Comparison of ENCODE assay signal across 26 cellular contexts in genomic region chr11:84372366-84372765, GRCh38.
DNase-seq lines count a peak whose midpoint lies in the region; ATAC-seq and TF ChIP-seq lines count a peak whose summit lies in the region.
"Had no signal": no experiment of that assay in that cellular context is flagged by ENCODE, and none has a peak within 500 bp of the region (broad histone marks: within the 10 kb centered on the region; RNA-seq: fewer than 3 reads in every experiment).

No MANE protein-coding gene starts in this region.

- H4K20me1 ChIP-seq in SK-N-SH (ENCODE audit: insufficient read depth) = no peaks in the 10 kb centered on the region
- H4K20me1 ChIP-seq in osteoblast (ENCODE audit: insufficient read depth, low read length) = no peaks in the 10 kb centered on the region
- H4K20me1 ChIP-seq: BLaER1 had no signal

- no peaks in the 10 kb centered on the region for H3K27me3 ChIP-seq in SK-N-SH (ENCODE audit: insufficient read depth)
- no peaks in the 10 kb centered on the region for H3K27me3 ChIP-seq in osteoblast (ENCODE audit: insufficient read depth, low read length)
- no peaks in the 10 kb centered on the region for H3K27me3 ChIP-seq in left lung
- H3K27me3 ChIP-seq: BE2C, BLaER1 had no signal

- H3K27ac Mint-ChIP-seq in WTC11 = peak overlapping the region; percentile 5; the same call in 1 of the 2 replicates
- no peak overlapping the region for H3K27ac Mint-ChIP-seq in activated naive CD8-positive, alpha-beta T cell treated with anti-CD3 and anti-CD28 coated beads for 36 hours
- H3K27ac Mint-ChIP-seq: CD14-positive monocyte; CD4-positive, alpha-beta memory T cell; CD4-positive, CD25-positive, alpha-beta regulatory T cell; CD8-positive, alpha-beta memory T cell had no signal

- H3K36me3 Mint-ChIP-seq in WTC11 = no peaks in the 10 kb centered on the region
- H3K36me3 Mint-ChIP-seq in activated naive CD8-positive, alpha-beta T cell treated with anti-CD3 and anti-CD28 coated beads for 36 hours = no peaks in the 10 kb centered on the region
- H3K36me3 Mint-ChIP-seq: CD14-positive monocyte; CD4-positive, alpha-beta memory T cell; CD4-positive, CD25-positive, alpha-beta regulatory T cell; CD8-positive, alpha-beta memory T cell had no signal

- no peak for TF ChIP-seq RAD21 in SK-N-SH (IDR thresholded peaks at IDR 0.05; ENCODE audit: low read length)

- POLR2A ChIA-PET in SK-N-SH (lab: Yijun Ruan, JAX) (no interaction called here), WTC11 (lab: Charles Lee) (no interaction called here)

- H3K4me3 Mint-ChIP-seq in WTC11 = no peak overlapping the region
- H3K4me3 Mint-ChIP-seq in activated naive CD8-positive, alpha-beta T cell treated with anti-CD3 and anti-CD28 coated beads for 36 hours = no peak overlapping the region
- H3K4me3 Mint-ChIP-seq: CD14-positive monocyte; CD4-positive, alpha-beta memory T cell; CD4-positive, CD25-positive, alpha-beta regulatory T cell; CD8-positive, alpha-beta memory T cell had no signal

- ATAC-seq in WTC11 (no peak), left lung (no peak)
- ATAC-seq: GM12878 had no signal

- peaks cover 4% of the 10 kb centered on the region; the same call in 1 of the 2 replicates for H3K4me1 Mint-ChIP-seq in WTC11
- H3K4me1 Mint-ChIP-seq in activated naive CD8-positive, alpha-beta T cell treated with anti-CD3 and anti-CD28 coated beads for 36 hours = no peaks in the 10 kb centered on the region
- H3K4me1 Mint-ChIP-seq: CD14-positive monocyte; CD4-positive, alpha-beta memory T cell; CD4-positive, CD25-positive, alpha-beta regulatory T cell; CD8-positive, alpha-beta memory T cell had no signal

- H3K36me3 ChIP-seq in SK-N-SH (replicated peaks in 1 of 2; ENCODE audit: control insufficient read depth in 1 of 2, insufficient read depth in 2 of 2, low read length in 1 of 2) (no peaks in the 10 kb centered on the region), osteoblast (ENCODE audit: insufficient read depth, low read length) (no peaks in the 10 kb centered on the region), left lung (no peaks in the 10 kb centered on the region)
- H3K36me3 ChIP-seq: BE2C, BLaER1 had no signal

- no peaks in the 10 kb centered on the region for H3K9me3 Mint-ChIP-seq in WTC11
- H3K9me3 Mint-ChIP-seq in activated naive CD8-positive, alpha-beta T cell treated with anti-CD3 and anti-CD28 coated beads for 36 hours = peaks cover 3% of the 10 kb centered on the region

- H3F3A ChIP-seq in SK-N-SH (replicated peaks; ENCODE audit: insufficient read depth) = no peaks in the 10 kb centered on the region

- H2AFZ ChIP-seq in SK-N-SH (ENCODE audit: low read depth) (no peak overlapping the region), osteoblast (ENCODE audit: low read length) (no peak overlapping the region)

- TF ChIP-seq EP300 in SK-N-SH (IDR thresholded peaks at IDR 0.05; ENCODE audit: borderline replicate concordance in 1 of 2, low read depth in 1 of 2, low read length in 1 of 2) = no peak

- H3K4me1 ChIP-seq in SK-N-SH (ENCODE audit: control insufficient read depth in 1 of 2, insufficient read depth in 2 of 2, low read depth in 1 of 2, low read length in 1 of 2) (no peaks in the 10 kb centered on the region; a peak in 1 of 4 replicates), osteoblast (ENCODE audit: insufficient read depth, low read length) (no peaks in the 10 kb centered on the region), left lung (no peaks in the 10 kb centered on the region)
- H3K4me1 ChIP-seq: BE2C, BLaER1 had no signal

- DNase-seq in SK-N-SH (no peak), WTC11 (ENCODE audit: low spot score) (no peak), fibroblast of peridontal ligament (ENCODE audit: extremely low read depth) (peak; percentile 17), osteoblast (ENCODE audit: insufficient read length, low spot score, missing footprints) (peak; percentile 13), activated T-cell treated with anti-CD3 and anti-CD28 coated beads for 4 hours (no peak), nucleus accumbens (lab: John Stamatoyannopoulos, UW) (no peak), left lung (no peak)
- DNase-seq in activated naive CD8-positive, alpha-beta T cell treated with anti-CD3 and anti-CD28 coated beads for 36 hours = no peak
- DNase-seq: 8988T; ACHN; BE2C; C1 segment of cervical spinal cord; CD4-positive, alpha-beta memory T cell; CD4-positive, CD25-positive, alpha-beta regulatory T cell; CD8-positive, alpha-beta memory T cell; COR-L47; DMS 273 treated with DMSO at 0.1 percent for 48 hours; DMS153; DMS53; DMS79; DND-41; EL; GDM1 had no signal

- TF ChIP-seq CTCF in SK-N-SH (IDR thresholded peaks at IDR 0.05) (no peak), WTC11 (IDR thresholded peaks at IDR 0.05) (no peak), osteoblast (IDR thresholded peaks at IDR 0.05; ENCODE audit: extremely low read depth, low read depth, low read length) (no peak), left lung (IDR thresholded peaks at IDR 0.05) (no peak)

- H3K27ac ChIP-seq in SK-N-SH (ENCODE audit: low read depth in 2 of 2, low read length in 1 of 2) = peak overlapping the region in 1 of 2 experiments; percentile 51; a peak in 2 of 4 replicates
- no peak overlapping the region for H3K27ac ChIP-seq in osteoblast (ENCODE audit: low read depth, low read length)
- no peak overlapping the region for H3K27ac ChIP-seq in left lung
- H3K27ac ChIP-seq: BLaER1 had no signal

- H3K9ac ChIP-seq in SK-N-SH = no peak overlapping the region
- H3K9ac ChIP-seq: BLaER1 had no signal

- intact Hi-C loops in left lung (cut with DNase I) = no loop called here

- no peak overlapping the region for H3K4me2 ChIP-seq in SK-N-SH
- H3K4me2 ChIP-seq in osteoblast (ENCODE audit: insufficient read depth, low read length) = no peak overlapping the region
- H3K4me2 ChIP-seq: BLaER1 had no signal

- WGBS in SK-N-SH (ENCODE audit: low lambda C conversion rate) = 14% methylated on average over 2 of the region's 2 CpGs

- CTCF ChIA-PET in SK-N-SH (lab: Yijun Ruan, JAX) (interaction anchor here (0.7 to 4.5 kb wide), 6 partner anchors 11 to 545 kb away, joined by 3 to 18 read pairs (median 3); no protein-coding TSS in a partner anchor), WTC11 (lab: Charles Lee) (interaction anchor here (0.7 kb wide), 1 partner anchor 536 kb away, joined by 3 read pairs; no protein-coding TSS in a partner anchor)

- no peaks in the 10 kb centered on the region for H3K9me3 ChIP-seq in SK-N-SH
- H3K9me3 ChIP-seq in osteoblast (ENCODE audit: low read depth, low read length) = no peaks in the 10 kb centered on the region
- no peaks in the 10 kb centered on the region for H3K9me3 ChIP-seq in left lung
- H3K9me3 ChIP-seq: BE2C, BLaER1 had no signal

- H3K4me3 ChIP-seq in SK-N-SH (ENCODE audit: low read depth in 2 of 2, low read length in 1 of 2) (no peak overlapping the region), osteoblast (ENCODE audit: insufficient read depth, low read length) (no peak overlapping the region), left lung (no peak overlapping the region)
- H3K4me3 ChIP-seq: BLaER1, GM12878 had no signal

- no peaks in the 10 kb centered on the region for H3K27me3 Mint-ChIP-seq in WTC11 (ENCODE audit: low read depth)
- no peaks in the 10 kb centered on the region for H3K27me3 Mint-ChIP-seq in activated naive CD8-positive, alpha-beta T cell treated with anti-CD3 and anti-CD28 coated beads for 36 hours
- H3K27me3 Mint-ChIP-seq: CD4-positive, alpha-beta memory T cell; CD4-positive, CD25-positive, alpha-beta regulatory T cell; CD8-positive, alpha-beta memory T cell had no signal

- H3K9me2 ChIP-seq in SK-N-SH = 0 out of 2 replicates have a peak, but pooled peaks cover 3% of the 10 kb centered on the region

- H3K79me2 ChIP-seq in SK-N-SH (ENCODE audit: insufficient read depth) (no peaks in the 10 kb centered on the region), osteoblast (ENCODE audit: insufficient read depth, low read length) (no peaks in the 10 kb centered on the region)

TF ChIP-seq in SK-N-SH, 30 proteins besides CTCF, POLR2A, EP300 and RAD21 (continues in another document):
- TF ChIP-seq SMC3 (IDR thresholded peaks at IDR 0.05; ENCODE audit: low read depth, low read length) (no peak), ZBTB33 (IDR thresholded peaks at IDR 0.05; ENCODE audit: borderline replicate concordance, low read depth) (no peak), TCF12 (IDR thresholded peaks at IDR 0.05) (peak; percentile 22; the same call in 1 of the 2 replicates), MEF2A (IDR thresholded peaks at IDR 0.05; ENCODE audit: borderline replicate concordance, low read depth) (no peak)

TF ChIP-seq in WTC11, 78 proteins besides CTCF, POLR2A, EP300 and RAD21:
- no peak for TF ChIP-seq CREB1 (CRISPR knock-in tag; IDR thresholded peaks at IDR 0.05)
- TF ChIP-seq NR1H2 (CRISPR knock-in tag; IDR thresholded peaks at IDR 0.05) = no peak
- no peak for TF ChIP-seq FOXP1 (CRISPR knock-in tag; IDR thresholded peaks at IDR 0.05; ENCODE audit: borderline replicate concordance)
- no peak for TF ChIP-seq ZNF425 (CRISPR knock-in tag; conservative IDR thresholded peaks at IDR 0.05)
- no peak for TF ChIP-seq FOXJ3 (CRISPR knock-in tag; IDR thresholded peaks at IDR 0.05; ENCODE audit: borderline replicate concordance)
- TF ChIP-seq NFATC4 (CRISPR knock-in tag; IDR thresholded peaks at IDR 0.05) = no peak
- no peak for TF ChIP-seq MYBL2 (CRISPR knock-in tag; IDR thresholded peaks at IDR 0.05)
- TF ChIP-seq SMAD4 (CRISPR knock-in tag; IDR thresholded peaks at IDR 0.05) = no peak
- no peak for TF ChIP-seq RORB (CRISPR knock-in tag; IDR thresholded peaks at IDR 0.05)
- TF ChIP-seq JUN (CRISPR knock-in tag; IDR thresholded peaks at IDR 0.05) = no peak
- TF ChIP-seq RELA (CRISPR knock-in tag; IDR thresholded peaks at IDR 0.05; ENCODE audit: borderline replicate concordance) = no peak
- TF ChIP-seq ZNF423 (CRISPR knock-in tag; IDR thresholded peaks at IDR 0.05) = no peak
- TF ChIP-seq OVOL2 (CRISPR knock-in tag; IDR thresholded peaks at IDR 0.05; ENCODE audit: borderline replicate concordance) = no peak
- TF ChIP-seq ATF1 (CRISPR knock-in tag; IDR thresholded peaks at IDR 0.05) = no peak
- TF ChIP-seq TP53 (CRISPR knock-in tag; IDR thresholded peaks at IDR 0.05) = no peak

Comparison
In these comparisons a context has a peak if more than half of its experiments do, and no peak if none do; other contexts are left out.
1. DNase-seq: peak in fibroblast of peridontal ligament (single experiment) and osteoblast (single experiment); none in SK-N-SH (single experiment), WTC11 (single experiment), activated T-cell treated with anti-CD3 and anti-CD28 coated beads for 4 hours (single experiment), nucleus accumbens (0 of 56), left lung (0 of 2) and activated naive CD8-positive, alpha-beta T cell treated with anti-CD3 and anti-CD28 coated beads for 36 hours (single experiment).